In genomic region chr22:45959719-45960476, GRCh38 we compare ENCODE assay signal across 27 cellular contexts. TPM values are rescaled to one million over a fixed set of nuclear protein-coding genes. Genes with fewer than 3 reads are reported as not detected.
"Had no signal": no experiment of that assay in that cellular context is flagged by ENCODE, and none has a peak within 500 bp of the region (broad histone marks: within the 10 kb centered on the region; RNA-seq: fewer than 3 reads in every experiment).

No MANE protein-coding gene starts in this region.

- H3K4me1 Mint-ChIP-seq: activated B cell treated with CpG ODN at 0.5 μM for 24 hours; activated CD4-positive, alpha-beta T cell treated with anti-CD3 and anti-CD28 coated beads, Interleukin-2, amount 10 ng/mL, durations not matched to agents 24 days and 14 days; activated CD8-positive, alpha-beta memory T cell treated with anti-CD3 and anti-CD28 coated beads, Interleukin-2, amount 10 ng/mL, durations not matched to agents 7 days and 5 days; activated naive CD4-positive, alpha-beta T cell treated with anti-CD3 and anti-CD28 coated beads, Interleukin-2, amount 50 U/mL, for 24 hours; IgD-negative memory B cell had no signal

- H3K36me3 Mint-ChIP-seq: activated CD8-positive, alpha-beta memory T cell treated with anti-CD3 and anti-CD28 coated beads, Interleukin-2, amount 10 ng/mL, durations not matched to agents 7 days and 5 days; activated naive CD4-positive, alpha-beta T cell treated with anti-CD3 and anti-CD28 coated beads, Interleukin-2, amount 50 U/mL, for 24 hours; IgD-negative memory B cell had no signal

- H3K36me3 ChIP-seq: breast epithelium had no signal

- H3K4me1 ChIP-seq: breast epithelium had no signal

- H3K4me3 ChIP-seq: breast epithelium had no signal

- ATAC-seq: activated CD8-positive, alpha-beta memory T cell treated with anti-CD3 and anti-CD28 coated beads, Interleukin-2, amount 10 ng/mL, durations not matched to agents 7 days and 5 days had no signal

- H3K27ac Mint-ChIP-seq: activated B cell treated with CpG ODN at 0.5 μM for 24 hours; activated CD4-positive, alpha-beta T cell treated with anti-CD3 and anti-CD28 coated beads, Interleukin-2, amount 10 ng/mL, durations not matched to agents 24 days and 14 days; activated CD8-positive, alpha-beta memory T cell treated with anti-CD3 and anti-CD28 coated beads, Interleukin-2, amount 10 ng/mL, durations not matched to agents 7 days and 5 days; activated naive CD4-positive, alpha-beta T cell treated with anti-CD3 and anti-CD28 coated beads, Interleukin-2, amount 50 U/mL, for 24 hours; activated T-cell treated with anti-CD3 and anti-CD28 coated beads, Interleukin-2, amount 50 U/mL, for 24 hours; activated T-helper 1 cell treated with anti-CD3 and anti-CD28 coated beads, Interleukin-12 subunit alpha, Interleukin-12 subunit beta, Interleukin-2, Interleukin-4 antibody, amounts not matched to agents 30 ng/mL and 10 ng/mL and 1 ng/mL, durations not matched to agents 14 hours and 24 hours and 36 hours; IgD-negative memory B cell; T-helper 1 cell treated with Interleukin-12 subunit alpha and Interleukin-12 subunit beta and Interleukin-4 antibody, amounts not matched to agents 30 μg/mL and 1 μg/mL, for 36 hours had no signal

- H3K27me3 Mint-ChIP-seq: activated CD4-positive, alpha-beta T cell treated with anti-CD3 and anti-CD28 coated beads, Interleukin-2, amount 10 ng/mL, durations not matched to agents 24 days and 14 days; activated CD8-positive, alpha-beta memory T cell treated with anti-CD3 and anti-CD28 coated beads, Interleukin-2, amount 10 ng/mL, durations not matched to agents 7 days and 5 days had no signal

- H3K4me3 Mint-ChIP-seq: activated B cell treated with CpG ODN at 0.5 μM for 24 hours; activated CD4-positive, alpha-beta T cell treated with anti-CD3 and anti-CD28 coated beads, Interleukin-2, amount 10 ng/mL, durations not matched to agents 24 days and 14 days; activated CD8-positive, alpha-beta memory T cell treated with anti-CD3 and anti-CD28 coated beads, Interleukin-2, amount 10 ng/mL, durations not matched to agents 7 days and 5 days; activated naive CD4-positive, alpha-beta T cell treated with anti-CD3 and anti-CD28 coated beads, Interleukin-2, amount 50 U/mL, for 24 hours; activated T-cell treated with anti-CD3 and anti-CD28 coated beads, Interleukin-2, amount 50 U/mL, for 24 hours; activated T-helper 1 cell treated with anti-CD3 and anti-CD28 coated beads, Interleukin-12 subunit alpha, Interleukin-12 subunit beta, Interleukin-2, Interleukin-4 antibody, amounts not matched to agents 30 ng/mL and 10 ng/mL and 1 ng/mL, durations not matched to agents 14 hours and 24 hours and 36 hours; IgD-negative memory B cell; T-helper 1 cell treated with Interleukin-12 subunit alpha and Interleukin-12 subunit beta and Interleukin-4 antibody, amounts not matched to agents 30 μg/mL and 1 μg/mL, for 36 hours had no signal

- DNase-seq: activated B cell treated with CpG ODN at 0.5 μM for 24 hours; activated CD4-positive, alpha-beta T cell treated with anti-CD3 and anti-CD28 coated beads for 1 hour; activated CD4-positive, alpha-beta T cell treated with anti-CD3 and anti-CD28 coated beads, Interleukin-2, amount 10 ng/mL, durations not matched to agents 24 days and 14 days; activated CD4-positive, alpha-beta T cell treated with anti-CD3 and anti-CD28 coated beads, Interleukin-2, amount 50 U/mL, for 48 hours; activated CD8-positive, alpha-beta memory T cell treated with anti-CD3 and anti-CD28 coated beads, Interleukin-2, amount 10 ng/mL, durations not matched to agents 7 days and 5 days; activated effector memory CD4-positive, alpha-beta T cell treated with Interleukin-2 at 50 U/mL for 16 hours; activated naive CD4-positive, alpha-beta T cell; activated T-cell treated with anti-CD3 and anti-CD28 coated beads, Interleukin-2, amount 50 U/mL, for 24 hours; aorta; KG1; NCI-H1048; NCI-H146; NCI-H187 treated with DMSO at 0.1 percent for 48 hours; NCI-H2081 treated with DMSO at 0.1 percent for 48 hours; NCI-H2171; NCI-H2227 treated with DMSO at 0.1 percent for 48 hours; NCI-H526 treated with DMSO at 0.1 percent for 48 hours; NCI-H82; SHP77 treated with DMSO at 0.1 percent for 48 hours had no signal

- H3K9me3 ChIP-seq: breast epithelium had no signal

- H3K9me3 Mint-ChIP-seq: activated B cell treated with CpG ODN at 0.5 μM for 24 hours; activated CD4-positive, alpha-beta T cell treated with anti-CD3 and anti-CD28 coated beads, Interleukin-2, amount 10 ng/mL, durations not matched to agents 24 days and 14 days; activated naive CD4-positive, alpha-beta T cell treated with anti-CD3 and anti-CD28 coated beads, Interleukin-2, amount 50 U/mL, for 24 hours; activated T-cell treated with anti-CD3 and anti-CD28 coated beads, Interleukin-2, amount 50 U/mL, for 24 hours; activated T-helper 1 cell treated with anti-CD3 and anti-CD28 coated beads, Interleukin-12 subunit alpha, Interleukin-12 subunit beta, Interleukin-2, Interleukin-4 antibody, amounts not matched to agents 30 ng/mL and 10 ng/mL and 1 ng/mL, durations not matched to agents 14 hours and 24 hours and 36 hours; IgD-negative memory B cell; T-helper 1 cell treated with Interleukin-12 subunit alpha and Interleukin-12 subunit beta and Interleukin-4 antibody, amounts not matched to agents 30 μg/mL and 1 μg/mL, for 36 hours had no signal

- H3K27ac ChIP-seq: breast epithelium had no signal

RNA-seq across cellular contexts. Expression of gene WNT7B, which starts 17.1 kb away (rescaled TPM):
- total RNA-seq: activated B cell treated with CpG ODN at 0.5 μM for 24 hours; activated CD4-positive, alpha-beta T cell treated with anti-CD3 and anti-CD28 coated beads, Interleukin-2, amount 10 ng/mL, durations not matched to agents 24 days and 14 days; activated CD8-positive, alpha-beta memory T cell treated with anti-CD3 and anti-CD28 coated beads, Interleukin-2, amount 10 ng/mL, durations not matched to agents 7 days and 5 days; activated T-helper 1 cell treated with anti-CD3 and anti-CD28 coated beads, Interleukin-12 subunit alpha, Interleukin-12 subunit beta, Interleukin-2, Interleukin-4 antibody, amounts not matched to agents 30 ng/mL and 10 ng/mL and 1 ng/mL, durations not matched to agents 14 hours and 24 hours and 36 hours; aorta; LHCN-M2; NCI-H460; SK-MEL-5 had no signal
- polyA plus RNA-seq: aorta, IgD-negative memory B cell had no signal
